In the genomic region with DNA sequence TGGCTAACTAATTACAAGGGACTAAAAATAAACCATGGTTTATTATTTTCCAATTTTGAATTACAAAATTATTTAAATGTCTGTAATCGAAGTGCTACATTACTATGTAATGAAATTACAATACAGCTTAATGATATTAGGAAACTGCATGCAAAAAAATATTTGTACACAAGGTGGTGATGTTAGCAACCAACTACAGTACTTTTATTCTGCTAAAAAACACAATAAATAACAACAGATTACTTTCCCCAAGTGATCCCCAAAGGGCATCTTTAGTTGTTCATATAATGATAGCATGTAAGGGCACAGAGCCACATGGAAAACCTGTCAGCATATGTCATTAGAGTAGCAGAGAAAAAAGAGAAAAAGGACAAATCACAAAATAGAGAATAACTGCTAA, we compare ENCODE assay signal across 31 cellular contexts.
A peak's percentile ranks its signal among the peaks of the same experiment; 100 is the strongest.
DNase-seq lines count a peak whose midpoint lies in the region; ATAC-seq and TF ChIP-seq lines count a peak whose summit lies in the region.
"Had no signal": no experiment of that assay in that cellular context is flagged by ENCODE, and none has a peak within 500 bp of the region (broad histone marks: within the 10 kb centered on the region; RNA-seq: fewer than 3 reads in every experiment).

No MANE protein-coding gene starts in this region.

- no peaks in the 10 kb centered on the region for H3K79me2 ChIP-seq in Loucy (ENCODE audit: insufficient read depth, low read length)
- H3K79me2 ChIP-seq: parathyroid adenoma had no signal

- no peak overlapping the region for H3K9ac ChIP-seq in Loucy (ENCODE audit: low read depth, low read length, poor library complexity, severe bottlenecking)
- H3K9ac ChIP-seq: parathyroid adenoma had no signal

- peaks cover 15% of the 10 kb centered on the region for H3K4me1 Mint-ChIP-seq in neural crest cell
- no peaks in the 10 kb centered on the region for H3K4me1 Mint-ChIP-seq in stimulated activated effector memory CD8-positive, alpha-beta T cell treated with anti-CD3 and anti-CD28 coated beads, Interleukin-12 subunit alpha, Interleukin-12 subunit beta, amount 100 ng/mL, for 72 hours
- H3K4me1 Mint-ChIP-seq: CD4-positive, alpha-beta memory T cell had no signal

- WGBS in sigmoid colon, 2 donors, result 56 to 77% methylated on average over 1 of the region's 1 CpG

- H3K27me3 ChIP-seq in Loucy (ENCODE audit: insufficient read depth, low read length, poor library complexity, severe bottlenecking) (no peaks in the 10 kb centered on the region), dorsolateral prefrontal cortex (no peaks in the 10 kb centered on the region), upper lobe of right lung (no peaks in the 10 kb centered on the region), sigmoid colon (no peaks in the 10 kb centered on the region)
- H3K27me3 ChIP-seq: left lung, spleen, stomach, tibial nerve had no signal

- H3K36me3 ChIP-seq in Loucy (ENCODE audit: insufficient read depth, low read length), result no peaks in the 10 kb centered on the region
- no peaks in the 10 kb centered on the region for H3K36me3 ChIP-seq in upper lobe of right lung
- no peaks in the 10 kb centered on the region for H3K36me3 ChIP-seq in sigmoid colon
- H3K36me3 ChIP-seq: left lung, spleen, stomach, tibial nerve had no signal

- H3K4me3 ChIP-seq in Loucy (ENCODE audit: low read length, poor library complexity, severe bottlenecking) (no peak overlapping the region), dorsolateral prefrontal cortex (peak overlapping the region in 17 of 59 donors; percentile 0 to 58 (median 10)), upper lobe of right lung (no peak overlapping the region), sigmoid colon (no peak overlapping the region)
- H3K4me3 ChIP-seq: left lung, spleen, stomach, tibial nerve had no signal

- DNase-seq in SK-MEL-5 (ENCODE audit: low read depth, low spot score) (peak; percentile 19), dorsolateral prefrontal cortex (no peak), neural crest cell (ENCODE audit: low read depth, low spot score) (no peak), upper lobe of right lung (no peak), sigmoid colon (no peak)
- no peak for DNase-seq in stimulated activated CD4-positive, alpha-beta T cell treated with anti-CD3 and anti-CD28 coated beads, Interleukin-4, amount 100 ng/mL, for 1 hour
- no peak for DNase-seq in stimulated activated effector memory CD8-positive, alpha-beta T cell treated with anti-CD3 and anti-CD28 coated beads, Interleukin-12 subunit alpha, Interleukin-12 subunit beta, amount 100 ng/mL, for 72 hours (ENCODE audit: low spot score in 2 of 2)
- DNase-seq: activated CD4-positive, alpha-beta T cell treated with anti-CD3 and anti-CD28 coated beads for 48 hours; activated CD8-positive, alpha-beta memory T cell treated with anti-CD3 and anti-CD28 coated beads for 24 hours; activated effector memory CD4-positive, alpha-beta T cell treated with Interleukin-2 at 50 U/mL for 16 hours; activated T-cell treated with anti-CD3 and anti-CD28 coated beads for 4 hours; CD4-positive, alpha-beta memory T cell; central memory CD4-positive, alpha-beta T cell; DMS 273 treated with DMSO at 0.1 percent for 48 hours; EL; left lung; mesendoderm; NCI-H1048; NCI-H1694; NCI-H446 treated with DMSO at 0.1 percent for 48 hours; NCI-H82; SHP77 treated with DMSO at 0.1 percent for 48 hours; spleen; stimulated activated CD4-positive, alpha-beta T cell treated with anti-CD3 and anti-CD28 coated beads, Interleukin-2, amount 100 ng/mL, for 24 hours; stimulated activated CD8-positive, alpha-beta memory T cell treated with anti-CD3 and anti-CD28 coated beads, Interleukin-4, amount 100 ng/mL, for 48 hours; stomach; T1000 had no signal

- H4K20me1 ChIP-seq in Loucy (ENCODE audit: insufficient read depth, low read length, poor library complexity, severe bottlenecking), result no peaks in the 10 kb centered on the region

- no peak for TF ChIP-seq EP300 in sigmoid colon (IDR thresholded peaks at IDR 0.05)

- H3K4me2 ChIP-seq in Loucy (ENCODE audit: low read depth, low read length, poor library complexity, severe bottlenecking), result no peak overlapping the region

- H3K9me3 ChIP-seq in Loucy (ENCODE audit: insufficient read depth, low read depth, low read length), result no peaks in the 10 kb centered on the region
- no peaks in the 10 kb centered on the region for H3K9me3 ChIP-seq in upper lobe of right lung
- H3K9me3 ChIP-seq in sigmoid colon, result no peaks in the 10 kb centered on the region
- H3K9me3 ChIP-seq: left lung, spleen, stomach, tibial nerve had no signal

- TF ChIP-seq CTCF in Loucy (conservative IDR thresholded peaks at IDR 0.05; ENCODE audit: low read length) (peak; percentile 38), dorsolateral prefrontal cortex (IDR thresholded peaks at IDR 0.05 in 54 of 56, conservative IDR thresholded peaks at IDR 0.05 in 2 of 56; ENCODE audit: low read depth in 1 of 56, partially characterized antibody in 56 of 56) (peak in 52 of 56 donors; percentile 2 to 70 (median 44)), neural crest cell (conservative IDR thresholded peaks at IDR 0.05) (peak; percentile 35), upper lobe of right lung (IDR thresholded peaks at IDR 0.05) (no peak), sigmoid colon (IDR thresholded peaks at IDR 0.05) (no peak)

- no peaks in the 10 kb centered on the region for H3F3A ChIP-seq in Loucy (ENCODE audit: low read depth)

- H3K36me3 Mint-ChIP-seq in neural crest cell (ENCODE audit: low read depth), result no peaks in the 10 kb centered on the region
- no peaks in the 10 kb centered on the region for H3K36me3 Mint-ChIP-seq in stimulated activated effector memory CD8-positive, alpha-beta T cell treated with anti-CD3 and anti-CD28 coated beads, Interleukin-12 subunit alpha, Interleukin-12 subunit beta, amount 100 ng/mL, for 72 hours
- H3K36me3 Mint-ChIP-seq: activated naive CD8-positive, alpha-beta T cell; CD4-positive, alpha-beta memory T cell had no signal

- H3K9me3 Mint-ChIP-seq in neural crest cell, result no peaks in the 10 kb centered on the region
- H3K9me3 Mint-ChIP-seq in stimulated activated effector memory CD8-positive, alpha-beta T cell treated with anti-CD3 and anti-CD28 coated beads, Interleukin-12 subunit alpha, Interleukin-12 subunit beta, amount 100 ng/mL, for 72 hours, result peaks cover 9% of the 10 kb centered on the region

- H3K27ac ChIP-seq in dorsolateral prefrontal cortex (peak overlapping the region in 57 of 59 donors; percentile 23 to 92 (median 82)), upper lobe of right lung (no peak overlapping the region), sigmoid colon (no peak overlapping the region)
- H3K27ac ChIP-seq: left lung, parathyroid adenoma, spleen, stomach, tibial nerve had no signal

- TF ChIP-seq POLR2A in sigmoid colon (IDR thresholded peaks at IDR 0.05), result no peak

- in situ Hi-C loops in SK-MEL-5 (cut with HindIII; ENCODE audit: low pct_unique_long_range_greater_than_20kb, low sequenced_read_pairs), result no loop called here

- ATAC-seq in upper lobe of right lung, result no peak
- no peak for ATAC-seq in stimulated activated effector memory CD8-positive, alpha-beta T cell treated with anti-CD3 and anti-CD28 coated beads, Interleukin-12 subunit alpha, Interleukin-12 subunit beta, amount 100 ng/mL, for 72 hours
- ATAC-seq: left lung had no signal

- H3K27me3 Mint-ChIP-seq in neural crest cell (ENCODE audit: low read depth), result no peaks in the 10 kb centered on the region
- H3K27me3 Mint-ChIP-seq: activated naive CD8-positive, alpha-beta T cell; CD4-positive, alpha-beta memory T cell had no signal

- no peak overlapping the region for H2AFZ ChIP-seq in Loucy (ENCODE audit: low read length)
- H2AFZ ChIP-seq: parathyroid adenoma had no signal

- H3K4me1 ChIP-seq in Loucy (ENCODE audit: insufficient read depth, low read length, poor library complexity, severe bottlenecking) (no peaks in the 10 kb centered on the region), upper lobe of right lung (no peaks in the 10 kb centered on the region), sigmoid colon (no peaks in the 10 kb centered on the region)
- H3K4me1 ChIP-seq: left lung, parathyroid adenoma, spleen, stomach, tibial nerve had no signal

- H3K4me3 Mint-ChIP-seq in neural crest cell, result no peak overlapping the region
- no peak overlapping the region for H3K4me3 Mint-ChIP-seq in stimulated activated effector memory CD8-positive, alpha-beta T cell treated with anti-CD3 and anti-CD28 coated beads, Interleukin-12 subunit alpha, Interleukin-12 subunit beta, amount 100 ng/mL, for 72 hours
- H3K4me3 Mint-ChIP-seq: activated naive CD8-positive, alpha-beta T cell; CD4-positive, alpha-beta memory T cell had no signal

- H3K9me2 ChIP-seq in Loucy (replicated peaks; ENCODE audit: low read depth, low read length), result no peaks in the 10 kb centered on the region

- intact Hi-C loops in dorsolateral prefrontal cortex (cut with DNase I) (loop anchor here in 1 of 2 donors (2.0 to 10.0 kb wide), 3 partner anchors 51 to 237 kb away; no protein-coding TSS in a partner anchor), upper lobe of right lung (cut with DNase I) (no loop called here), sigmoid colon (cut with DNase I) (no loop called here)

- no peak overlapping the region for H3K27ac Mint-ChIP-seq in neural crest cell (ENCODE audit: unreplicated experiment)
- no peak overlapping the region for H3K27ac Mint-ChIP-seq in stimulated activated effector memory CD8-positive, alpha-beta T cell treated with anti-CD3 and anti-CD28 coated beads, Interleukin-12 subunit alpha, Interleukin-12 subunit beta, amount 100 ng/mL, for 72 hours
- H3K27ac Mint-ChIP-seq: activated naive CD8-positive, alpha-beta T cell; CD4-positive, alpha-beta memory T cell had no signal

Comparison
In these comparisons a context has a peak if more than half of its experiments do, and no peak if none do; other contexts are left out.
1. CTCF ChIP-seq: peak in Loucy (single experiment), dorsolateral prefrontal cortex (52 of 56) and neural crest cell (single experiment); none in upper lobe of right lung (single experiment) and sigmoid colon (0 of 4).
2. H3K27ac ChIP-seq: peak in dorsolateral prefrontal cortex (57 of 59); none in upper lobe of right lung (single experiment) and sigmoid colon (0 of 4).